In genomic region chr13:48426052-48426451, GRCh38 we compare ENCODE assay signal across 10 cellular contexts. TPM values are rescaled to one million over a fixed set of nuclear protein-coding genes. Genes with fewer than 3 reads are reported as not detected.
"Had no signal": no experiment of that assay in that cellular context is flagged by ENCODE, and none has a peak within 500 bp of the region (broad histone marks: within the 10 kb centered on the region; RNA-seq: fewer than 3 reads in every experiment).

No MANE protein-coding gene starts in this region.

- FAIRE-seq: H1, H54 had no signal

- H3K27ac ChIP-seq: HL-60, KMS-11 had no signal

- ATAC-seq: GM23338 had no signal

- H2AFZ ChIP-seq: GM23338 had no signal

- H3K4me2 ChIP-seq: GM23338, KMS-11 had no signal

- H3K4me3 ChIP-seq: GM23338 had no signal

- DNase-seq: H9, HCEC 1CT, HFFc6, IMR-90 had no signal

- H3K9ac ChIP-seq: KMS-11 had no signal

RNA-seq across cellular contexts. Expression of gene LPAR6, which starts 13.1 kb away (rescaled TPM):
- total RNA-seq: HT1080 had no signal
